20 cellular contexts compared by ENCODE assay signal in the genomic region with DNA sequence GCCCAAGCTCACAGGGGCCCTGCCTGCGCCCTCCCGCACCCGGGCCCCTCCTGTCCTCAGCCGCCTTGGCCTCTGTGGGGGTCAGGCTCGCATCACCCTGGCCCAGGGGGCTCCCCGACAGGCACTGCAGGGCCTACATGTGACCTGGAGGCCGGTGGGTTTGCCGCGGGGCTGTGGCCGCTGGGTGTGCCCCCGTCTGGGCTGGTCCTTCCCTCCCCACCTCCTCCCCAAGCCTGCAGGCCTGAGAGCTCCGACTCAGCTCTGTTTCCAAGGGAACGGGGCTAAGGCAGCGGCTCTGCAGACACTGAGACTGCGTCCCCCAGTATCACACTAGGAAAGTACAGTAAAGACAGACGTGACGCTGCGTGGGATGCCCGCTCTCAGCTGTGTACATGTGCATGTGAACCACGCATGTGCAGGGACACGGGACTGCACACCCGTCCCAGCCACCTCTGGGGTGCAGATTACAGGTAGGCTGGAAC. TPM values are rescaled to one million over a fixed set of nuclear protein-coding genes. Genes with fewer than 3 reads are reported as not detected.
A peak's percentile ranks its signal among the peaks of the same experiment; 100 is the strongest.
DNase-seq lines count a peak whose midpoint lies in the region; ATAC-seq and TF ChIP-seq lines count a peak whose summit lies in the region.
"Had no signal": no experiment of that assay in that cellular context is flagged by ENCODE, and none has a peak within 500 bp of the region (broad histone marks: within the 10 kb centered on the region; RNA-seq: fewer than 3 reads in every experiment).

No MANE protein-coding gene starts in this region.

- no peaks in the 10 kb centered on the region for H3K9me3 Mint-ChIP-seq in activated T-helper 17 cell treated with anti-CD3 and anti-CD28 coated beads, Interleukin-2, amount 50 U/mL, for 72 hours
- H3K9me3 Mint-ChIP-seq: activated T-cell treated with anti-CD3 and anti-CD28 coated beads, Interleukin-2, amount 50 U/mL, for 24 hours; stimulated activated memory B cell treated with anti-CD40 and anti-IgM and Interleukin-4, amounts not matched to agents 10 μg/mL and 1 μg/mL and 100 μg/mL, for 72 hours had no signal

- no peak overlapping the region for H3K27ac Mint-ChIP-seq in activated T-helper 17 cell treated with anti-CD3 and anti-CD28 coated beads, Interleukin-2, amount 50 U/mL, for 72 hours
- H3K27ac Mint-ChIP-seq: activated T-cell treated with anti-CD3 and anti-CD28 coated beads, Interleukin-2, amount 50 U/mL, for 24 hours; stimulated activated memory B cell treated with anti-CD40 and anti-IgM and Interleukin-4, amounts not matched to agents 10 μg/mL and 1 μg/mL and 100 μg/mL, for 72 hours had no signal

- CTCF ChIA-PET in HEK293 (lab: Yijun Ruan, JAX) = interaction anchor here (0.6 kb wide), 1 partner anchor 159 kb away, joined by 3 read pairs; no protein-coding TSS in a partner anchor

- no peaks in the 10 kb centered on the region for H3K27me3 ChIP-seq in layer of hippocampus (ENCODE audit: control insufficient read depth, insufficient read depth, low read length)
- H3K27me3 ChIP-seq: ascending aorta had no signal

- ATAC-seq in GM19395 (IDR thresholded peaks at IDR 0.05; ENCODE audit: unreplicated experiment) (no peak), GM18867 (IDR thresholded peaks at IDR 0.05; ENCODE audit: unreplicated experiment) (no peak)
- no peak for ATAC-seq in activated T-helper 17 cell treated with anti-CD3 and anti-CD28 coated beads, Interleukin-2, amount 50 U/mL, for 72 hours (replicated peaks)

- H3K4me3 ChIP-seq in HEK293 (ENCODE audit: low read depth, low read length) = no peak overlapping the region
- H3K4me3 ChIP-seq: ascending aorta, thoracic aorta had no signal

- POLR2A ChIA-PET in HEK293 (lab: Yijun Ruan, JAX) = interaction anchor here (0.6 kb wide), 1 partner anchor 58 kb away, joined by 3 read pairs; no protein-coding TSS in a partner anchor

- peaks cover 5% of the 10 kb centered on the region for H3K4me1 Mint-ChIP-seq in activated T-helper 17 cell treated with anti-CD3 and anti-CD28 coated beads, Interleukin-2, amount 50 U/mL, for 72 hours

- H3K4me3 Mint-ChIP-seq in activated T-helper 17 cell treated with anti-CD3 and anti-CD28 coated beads, Interleukin-2, amount 50 U/mL, for 72 hours = no peak overlapping the region
- H3K4me3 Mint-ChIP-seq: activated T-cell treated with anti-CD3 and anti-CD28 coated beads, Interleukin-2, amount 50 U/mL, for 24 hours; stimulated activated memory B cell treated with anti-CD40 and anti-IgM and Interleukin-4, amounts not matched to agents 10 μg/mL and 1 μg/mL and 100 μg/mL, for 72 hours had no signal

- H3K4me1 ChIP-seq in HEK293 (ENCODE audit: control insufficient read depth, insufficient read depth, low read length) = no peaks in the 10 kb centered on the region

- no peaks in the 10 kb centered on the region for H3K27me3 Mint-ChIP-seq in activated T-helper 17 cell treated with anti-CD3 and anti-CD28 coated beads, Interleukin-2, amount 50 U/mL, for 72 hours
- H3K27me3 Mint-ChIP-seq: activated T-cell treated with anti-CD3 and anti-CD28 coated beads, Interleukin-2, amount 50 U/mL, for 24 hours; stimulated activated memory B cell treated with anti-CD40 and anti-IgM and Interleukin-4, amounts not matched to agents 10 μg/mL and 1 μg/mL and 100 μg/mL, for 72 hours had no signal

- H3K27ac ChIP-seq in HEK293 (ENCODE audit: extremely low read depth, low read depth, low read length) (no peak overlapping the region), layer of hippocampus (ENCODE audit: low read depth, low read length) (peak overlapping the region; percentile 21)
- H3K27ac ChIP-seq: ascending aorta, thoracic aorta had no signal

- peaks cover 0 to 12% of the 10 kb centered on the region in 2 experiments; a peak in 1 of 3 replicates for H3K36me3 ChIP-seq in HEK293 (ENCODE audit: control insufficient read depth in 2 of 2, insufficient read depth in 1 of 2, low read length in 2 of 2)

- H3K36me3 Mint-ChIP-seq in activated T-helper 17 cell treated with anti-CD3 and anti-CD28 coated beads, Interleukin-2, amount 50 U/mL, for 72 hours (ENCODE audit: low read depth) = no peaks in the 10 kb centered on the region
- H3K36me3 Mint-ChIP-seq: stimulated activated memory B cell treated with anti-CD40 and anti-IgM and Interleukin-4, amounts not matched to agents 10 μg/mL and 1 μg/mL and 100 μg/mL, for 72 hours had no signal

- DNase-seq in anterior cingulate cortex (lab: John Stamatoyannopoulos, UW) = peak in 33 of 58 donors; percentile 20 to 77 (median 53)
- peak; percentile 65 for DNase-seq in putamen (ENCODE audit: low spot score)
- DNase-seq in NCI-H2029 treated with DMSO at 0.1 percent for 48 hours (lab: John Stamatoyannopoulos, UW) = no peak
- DNase-seq: activated naive CD4-positive, alpha-beta T cell treated with Interleukin-2 at 50 U/mL for 16 hours; activated T-cell treated with anti-CD3 and anti-CD28 coated beads, Interleukin-2, amount 50 U/mL, for 24 hours; GF-D8; kidney glomerular epithelial cell; mesendoderm; MV-4-11; NCI-H187; OCI-M1; stimulated activated CD4-positive, alpha-beta T cell treated with anti-CD3 and anti-CD28 coated beads, Interleukin-1b, Interleukin-23, amount 100 ng/mL, for 48 hours had no signal

- TF ChIP-seq CTCF in HEK293 (tag by site-specific recombination; IDR thresholded peaks at IDR 0.05) = no peak

- H3K9me3 ChIP-seq in HEK293 (ENCODE audit: control insufficient read depth, insufficient read depth, low read depth, low read length) = no peaks in the 10 kb centered on the region
- H3K9me3 ChIP-seq: ascending aorta, thoracic aorta had no signal

TF ChIP-seq in HEK293, 187 proteins besides CTCF, POLR2A, EP300 and RAD21:
- TF ChIP-seq ZNF654 (tag by site-specific recombination; IDR thresholded peaks at IDR 0.05; ENCODE audit: low read depth) (no peak), ZEB2 (tag by site-specific recombination; IDR thresholded peaks at IDR 0.05) (no peak), MYNN (tag by site-specific recombination; IDR thresholded peaks at IDR 0.05; ENCODE audit: borderline replicate concordance) (no peak), ZNF629 (tag by site-specific recombination; IDR thresholded peaks at IDR 0.05) (no peak), ZNF555 (tag by site-specific recombination; conservative IDR thresholded peaks at IDR 0.05) (no peak), RBAK (tag by site-specific recombination; IDR thresholded peaks at IDR 0.05) (no peak), ZNF391 (tag by site-specific recombination; IDR thresholded peaks at IDR 0.05; ENCODE audit: borderline replicate concordance, low read depth) (no peak), KLF10 (tag by site-specific recombination; IDR thresholded peaks at IDR 0.05) (no peak), ZNF404 (tag by site-specific recombination; IDR thresholded peaks at IDR 0.05) (no peak), KLF9 (tag by site-specific recombination; IDR thresholded peaks at IDR 0.05; ENCODE audit: low read depth) (no peak), ZBTB8A (tag by site-specific recombination; IDR thresholded peaks at IDR 0.05) (no peak), KLF1 (tag by site-specific recombination; IDR thresholded peaks at IDR 0.05) (peak; percentile 38), ZIC2 (tag by site-specific recombination; IDR thresholded peaks at IDR 0.05) (0 out of 2 replicates have a peak, but pooled peaks have one; percentile 29), ZNF670 (tag by site-specific recombination; IDR thresholded peaks at IDR 0.05; ENCODE audit: low read depth) (no peak), GLIS2 (tag by site-specific recombination; IDR thresholded peaks at IDR 0.05) (peak; percentile 43; the same call in 1 of the 2 replicates), REPIN1 (tag by site-specific recombination; IDR thresholded peaks at IDR 0.05; ENCODE audit: low read depth) (no peak)
- TF ChIP-seq, protein P1, sequence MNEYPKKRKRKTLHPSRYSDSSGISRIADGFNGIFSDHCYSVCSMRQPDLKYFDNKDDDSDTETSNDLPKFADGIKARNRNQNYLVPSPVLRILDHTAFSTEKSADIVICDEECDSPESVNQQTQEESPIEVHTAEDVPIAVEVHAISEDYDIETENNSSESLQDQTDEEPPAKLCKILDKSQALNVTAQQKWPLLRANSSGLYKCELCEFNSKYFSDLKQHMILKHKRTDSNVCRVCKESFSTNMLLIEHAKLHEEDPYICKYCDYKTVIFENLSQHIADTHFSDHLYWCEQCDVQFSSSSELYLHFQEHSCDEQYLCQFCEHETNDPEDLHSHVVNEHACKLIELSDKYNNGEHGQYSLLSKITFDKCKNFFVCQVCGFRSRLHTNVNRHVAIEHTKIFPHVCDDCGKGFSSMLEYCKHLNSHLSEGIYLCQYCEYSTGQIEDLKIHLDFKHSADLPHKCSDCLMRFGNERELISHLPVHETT (tag by site-specific recombination; IDR thresholded peaks at IDR 0.05) = no peak
- TF ChIP-seq, protein P2, sequence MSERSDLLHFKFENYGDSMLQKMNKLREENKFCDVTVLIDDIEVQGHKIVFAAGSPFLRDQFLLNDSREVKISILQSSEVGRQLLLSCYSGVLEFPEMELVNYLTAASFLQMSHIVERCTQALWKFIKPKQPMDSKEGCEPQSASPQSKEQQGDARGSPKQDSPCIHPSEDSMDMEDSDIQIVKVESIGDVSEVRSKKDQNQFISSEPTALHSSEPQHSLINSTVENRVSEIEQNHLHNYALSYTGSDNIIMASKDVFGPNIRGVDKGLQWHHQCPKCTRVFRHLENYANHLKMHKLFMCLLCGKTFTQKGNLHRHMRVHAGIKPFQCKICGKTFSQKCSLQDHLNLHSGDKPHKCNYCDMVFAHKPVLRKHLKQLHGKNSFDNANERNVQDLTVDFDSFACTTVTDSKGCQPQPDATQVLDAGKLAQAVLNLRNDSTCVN (tag by site-specific recombination; optimal IDR thresholded peaks at IDR 0.05) = no peak
- TF ChIP-seq, protein P3, sequence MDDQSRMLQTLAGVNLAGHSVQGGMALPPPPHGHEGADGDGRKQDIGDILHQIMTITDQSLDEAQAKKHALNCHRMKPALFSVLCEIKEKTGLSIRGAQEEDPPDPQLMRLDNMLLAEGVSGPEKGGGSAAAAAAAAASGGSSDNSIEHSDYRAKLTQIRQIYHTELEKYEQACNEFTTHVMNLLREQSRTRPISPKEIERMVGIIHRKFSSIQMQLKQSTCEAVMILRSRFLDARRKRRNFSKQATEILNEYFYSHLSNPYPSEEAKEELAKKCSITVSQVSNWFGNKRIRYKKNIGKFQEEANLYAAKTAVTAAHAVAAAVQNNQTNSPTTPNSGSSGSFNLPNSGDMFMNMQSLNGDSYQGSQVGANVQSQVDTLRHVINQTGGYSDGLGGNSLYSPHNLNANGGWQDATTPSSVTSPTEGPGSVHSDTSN (CRISPR knock-in tag; IDR thresholded peaks at IDR 0.05) = no peak
TF ChIP-seq in HEK293: peak in this region for 3.

RNA-seq across cellular contexts. Expression of a gene that starts 16.5 kb away (rescaled TPM):
- total RNA-seq in activated T-helper 17 cell treated with anti-CD3 and anti-CD28 coated beads, Interleukin-2, amount 50 U/mL, for 72 hours = 100 to 1,000 TPM in 1 of 2 donors, 10 to 100 TPM in 1; 66.0 to 204 TPM

RNA-seq across cellular contexts. Expression of a gene that starts 33.8 kb away (rescaled TPM):
- total RNA-seq in activated T-helper 17 cell treated with anti-CD3 and anti-CD28 coated beads, Interleukin-2, amount 50 U/mL, for 72 hours = 1 to 10 TPM; 1.1 to 2.0 TPM

RNA-seq across cellular contexts. Expression of a gene that starts 51.8 kb away (rescaled TPM):
- total RNA-seq in activated T-helper 17 cell treated with anti-CD3 and anti-CD28 coated beads, Interleukin-2, amount 50 U/mL, for 72 hours = 10 to 100 TPM; 45.8 to 47.4 TPM
